ENCODE assay signal across 27 cellular contexts in genomic region chr22:32844251-32844650, GRCh38.
"Had no signal": no experiment of that assay in that cellular context is flagged by ENCODE, and none has a peak within 500 bp of the region (broad histone marks: within the 10 kb centered on the region; RNA-seq: fewer than 3 reads in every experiment).

No MANE protein-coding gene starts in this region.

- H3K36me3 Mint-ChIP-seq: memory B cell; natural killer cell; neural progenitor cell; stimulated activated memory B cell treated with anti-CD40 and anti-IgM and Interleukin-4, amounts not matched to agents 10 μg/mL and 1 μg/mL and 100 μg/mL, for 72 hours had no signal

- ATAC-seq: esophagus mucosa; gastroesophageal sphincter; heart right ventricle; left cardiac atrium; natural killer cell; sciatic nerve; stimulated activated memory B cell treated with anti-CD40 and anti-IgM and Interleukin-4, amounts not matched to agents 10 μg/mL and 1 μg/mL and 100 μg/mL, for 72 hours; stimulated activated naive CD8-positive, alpha-beta T cell treated with anti-CD3 and anti-CD28 coated beads, Interleukin-15, Interleukin-2, amounts not matched to agents 100 U/mL and 50 U/mL, for 24 hours had no signal

- H3K9me3 ChIP-seq: colonic mucosa, gastroesophageal sphincter, heart right ventricle, prostate gland, right atrium auricular region, testis, tibial artery had no signal

- DNase-seq: colonic mucosa; effector CD8-positive, alpha-beta T cell; endodermal cell; foreskin fibroblast; glutamatergic neuron; heart right ventricle; hippocampal formation; left cardiac atrium; natural killer cell; stimulated activated CD4-positive, alpha-beta T cell treated with anti-CD3 and anti-CD28 coated beads, Interleukin-4, amount 100 ng/mL, for 4 hours; stimulated activated naive CD8-positive, alpha-beta T cell treated with anti-CD3 and anti-CD28 coated beads, Interleukin-15, Interleukin-2, amounts not matched to agents 100 U/mL and 50 U/mL, for 24 hours; substantia nigra; testis; tibial artery had no signal

- H3K27me3 Mint-ChIP-seq: type B pancreatic cell had no signal

- H3K27me3 ChIP-seq: colonic mucosa, gastroesophageal sphincter, heart right ventricle, neural progenitor cell, right atrium auricular region, testis, tibial artery had no signal

- H3K4me1 Mint-ChIP-seq: endodermal cell; memory B cell; natural killer cell; stimulated activated memory B cell treated with anti-CD40 and anti-IgM and Interleukin-4, amounts not matched to agents 10 μg/mL and 1 μg/mL and 100 μg/mL, for 72 hours had no signal

- H3K36me3 ChIP-seq: colonic mucosa, neural progenitor cell, prostate gland had no signal

- H3K27ac ChIP-seq: colonic mucosa, epithelial cell of prostate, neural progenitor cell, parathyroid adenoma, testis had no signal

- H3K4me3 Mint-ChIP-seq: dendritic cell treated with granulocyte-macrophage colony-stimulating factor and Interleukin-4, amounts not matched to agents 40 ng/mL and 50 ng/mL, for 4 days; endodermal cell; memory B cell; natural killer cell; neural progenitor cell; stimulated activated memory B cell treated with anti-CD40 and anti-IgM and Interleukin-4, amounts not matched to agents 10 μg/mL and 1 μg/mL and 100 μg/mL, for 72 hours; type B pancreatic cell had no signal

- H3K4me3 ChIP-seq: colonic mucosa, gastroesophageal sphincter, heart right ventricle, lung, neural progenitor cell, prostate gland, right atrium auricular region, testis, tibial artery had no signal

- H3K27ac Mint-ChIP-seq: dendritic cell treated with granulocyte-macrophage colony-stimulating factor and Interleukin-4, amounts not matched to agents 40 ng/mL and 50 ng/mL, for 4 days; endodermal cell; memory B cell; natural killer cell; neural progenitor cell; stimulated activated memory B cell treated with anti-CD40 and anti-IgM and Interleukin-4, amounts not matched to agents 10 μg/mL and 1 μg/mL and 100 μg/mL, for 72 hours; type B pancreatic cell had no signal

- H3K4me1 ChIP-seq: colonic mucosa had no signal

- H3K9me3 Mint-ChIP-seq: dendritic cell treated with granulocyte-macrophage colony-stimulating factor and Interleukin-4, amounts not matched to agents 40 ng/mL and 50 ng/mL, for 4 days; endodermal cell; memory B cell; natural killer cell; neural progenitor cell; stimulated activated memory B cell treated with anti-CD40 and anti-IgM and Interleukin-4, amounts not matched to agents 10 μg/mL and 1 μg/mL and 100 μg/mL, for 72 hours; type B pancreatic cell had no signal
